Comparison of ENCODE assay signal across 18 cellular contexts in the genomic region with DNA sequence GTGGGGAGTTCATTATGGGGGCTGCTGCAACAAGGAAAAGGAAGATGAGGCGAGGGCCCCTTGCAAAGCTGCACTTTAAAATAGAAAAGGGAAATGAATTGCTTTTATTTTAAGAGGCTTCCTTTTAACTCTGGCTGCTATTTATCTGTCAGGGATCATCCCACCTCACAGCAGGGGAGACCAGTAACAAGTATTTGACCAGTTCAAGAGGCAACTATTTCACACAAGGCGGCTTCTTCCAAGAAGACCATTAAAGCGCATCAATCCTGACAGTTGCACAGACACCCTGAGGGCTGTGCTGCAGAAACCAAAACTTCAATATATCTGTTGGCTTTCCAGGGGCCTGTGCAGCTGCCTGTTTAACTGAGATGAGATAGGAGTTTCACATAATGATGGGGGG.
"Had no signal": no experiment of that assay in that cellular context is flagged by ENCODE, and none has a peak within 500 bp of the region (broad histone marks: within the 10 kb centered on the region; RNA-seq: fewer than 3 reads in every experiment).

No MANE protein-coding gene starts in this region.

- H3K4me3 Mint-ChIP-seq: activated T-cell treated with anti-CD3 and anti-CD28 coated beads, Interleukin-2, amount 50 U/mL, for 24 hours; activated T-helper 17 cell treated with anti-CD3 and anti-CD28 coated beads, Interleukin-2, amount 50 U/mL, for 72 hours; dendritic cell treated with granulocyte-macrophage colony-stimulating factor and Interleukin-4, amounts not matched to agents 40 ng/mL and 50 ng/mL, for 4 days; T-cell; T-helper 2 cell treated with Interferon-gamma antibody and Interleukin-4, amounts not matched to agents 5 μg/mL and 100 μg/mL, for 36 hours had no signal

- H3K36me3 ChIP-seq: ascending aorta, brain microvascular endothelial cell, thyroid gland, upper lobe of right lung had no signal

- H3K4me1 Mint-ChIP-seq: activated T-helper 17 cell treated with anti-CD3 and anti-CD28 coated beads, Interleukin-2, amount 50 U/mL, for 72 hours; T-cell had no signal

- H3K4me3 ChIP-seq: ascending aorta, hepatocyte, mucosa of descending colon, thyroid gland, upper lobe of right lung had no signal

- H3K4me1 ChIP-seq: ascending aorta, thyroid gland, upper lobe of right lung had no signal

- H3K27me3 Mint-ChIP-seq: activated T-cell treated with anti-CD3 and anti-CD28 coated beads, Interleukin-2, amount 50 U/mL, for 24 hours; activated T-helper 17 cell treated with anti-CD3 and anti-CD28 coated beads, Interleukin-2, amount 50 U/mL, for 72 hours; dendritic cell treated with granulocyte-macrophage colony-stimulating factor and Interleukin-4, amounts not matched to agents 40 ng/mL and 50 ng/mL, for 4 days; progenitor cell of endocrine pancreas; T-cell had no signal

- H3K27me3 ChIP-seq: ascending aorta, brain microvascular endothelial cell, hepatocyte, thyroid gland, upper lobe of right lung had no signal

- H3K9me3 ChIP-seq: ascending aorta, mucosa of descending colon, thyroid gland, upper lobe of right lung had no signal

- DNase-seq: activated T-cell treated with anti-CD3 and anti-CD28 coated beads, Interleukin-2, amount 50 U/mL, for 24 hours; brain microvascular endothelial cell; caudate nucleus; effector memory CD4-positive, alpha-beta T cell; foreskin melanocyte; mucosa of descending colon; stimulated activated CD4-positive, alpha-beta T cell treated with anti-CD3 and anti-CD28 coated beads, Interleukin-4, amount 100 ng/mL, for 24 hours; stimulated activated naive CD4-positive, alpha-beta T cell treated with Interleukin-2 at 50 U/mL for 16 hours; T-cell; thyroid gland; upper lobe of right lung had no signal

- H3K27ac Mint-ChIP-seq: activated naive CD4-positive, alpha-beta T cell treated with anti-CD3 and anti-CD28 coated beads, Interleukin-2, amount 50 U/mL, for 72 hours; activated T-cell treated with anti-CD3 and anti-CD28 coated beads, Interleukin-2, amount 50 U/mL, for 24 hours; activated T-helper 17 cell treated with anti-CD3 and anti-CD28 coated beads, Interleukin-2, amount 50 U/mL, for 72 hours; dendritic cell treated with granulocyte-macrophage colony-stimulating factor and Interleukin-4, amounts not matched to agents 40 ng/mL and 50 ng/mL, for 4 days; progenitor cell of endocrine pancreas; T-cell; T-helper 2 cell treated with Interferon-gamma antibody and Interleukin-4, amounts not matched to agents 5 μg/mL and 100 μg/mL, for 36 hours had no signal

- H3K4me2 ChIP-seq: hepatocyte had no signal

- H3K27ac ChIP-seq: ascending aorta, brain microvascular endothelial cell, hepatocyte, thyroid gland, upper lobe of right lung had no signal

- H3K36me3 Mint-ChIP-seq: activated naive CD4-positive, alpha-beta T cell treated with anti-CD3 and anti-CD28 coated beads, Interleukin-2, amount 50 U/mL, for 72 hours; T-cell had no signal

- H3K9me3 Mint-ChIP-seq: dendritic cell treated with granulocyte-macrophage colony-stimulating factor and Interleukin-4, amounts not matched to agents 40 ng/mL and 50 ng/mL, for 4 days had no signal
